Comparison of ENCODE assay signal across 13 cellular contexts in the genomic region with DNA sequence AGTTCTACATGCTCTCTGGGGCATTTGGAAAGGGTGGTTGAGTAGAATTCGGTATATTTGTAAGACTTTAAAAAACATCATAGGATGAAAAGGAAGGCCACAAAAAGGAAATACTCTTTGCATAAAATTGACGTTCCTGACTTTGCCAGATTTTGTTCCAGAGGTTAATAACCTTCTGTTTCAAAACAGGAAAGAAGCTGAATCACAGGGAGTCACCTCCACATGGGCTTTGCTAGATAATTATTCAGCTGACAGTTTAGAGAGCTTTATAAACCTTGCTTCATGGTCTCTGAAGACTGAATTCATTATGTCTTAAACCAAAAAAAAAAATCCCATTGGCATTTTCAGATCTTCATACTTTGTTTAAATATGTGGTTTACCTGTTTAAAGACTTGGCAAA.
DNase-seq lines count a peak whose midpoint lies in the region; ATAC-seq and TF ChIP-seq lines count a peak whose summit lies in the region.
"Had no signal": no experiment of that assay in that cellular context is flagged by ENCODE, and none has a peak within 500 bp of the region (broad histone marks: within the 10 kb centered on the region; RNA-seq: fewer than 3 reads in every experiment).

No MANE protein-coding gene starts in this region.

- no peak overlapping the region for H3K4me2 ChIP-seq in DND-41 (ENCODE audit: insufficient read depth, low read length)

- H3K79me2 ChIP-seq in DND-41 (ENCODE audit: insufficient read depth, low read length), result no peaks in the 10 kb centered on the region

- intact Hi-C loops in esophagus muscularis mucosa (cut with DNase I), result no loop called here

- no peak for DNase-seq in DND-41
- DNase-seq in M059J (ENCODE audit: low read depth), result peak; percentile 25
- DNase-seq in esophagus muscularis mucosa (ENCODE audit: extremely low spot score), result no peak
- no peak for DNase-seq in memory B cell (ENCODE audit: low spot score in 2 of 2)
- DNase-seq in NCI-H748 (lab: John Stamatoyannopoulos, UW; ENCODE audit: unreplicated experiment), result no peak
- no peak for DNase-seq in H7
- DNase-seq in activated effector memory CD4-positive, alpha-beta T cell treated with Interleukin-2 at 50 U/mL for 16 hours, result no peak
- DNase-seq: activated CD4-positive, alpha-beta T cell treated with anti-CD3 and anti-CD28 coated beads, Interleukin-2, amount 50 U/mL, for 4 hours; activated naive CD4-positive, alpha-beta T cell; Karpas-422; stimulated activated naive CD8-positive, alpha-beta T cell treated with anti-CD3 and anti-CD28 coated beads, Interleukin-15, amount 100 ng/mL, for 72 hours had no signal

- ATAC-seq in DND-41 (ENCODE audit: insufficient read depth, low read depth) (peak; percentile 44), memory B cell (ENCODE audit: low read depth) (no peak), HG02973 (IDR thresholded peaks at IDR 0.05; ENCODE audit: unreplicated experiment) (no peak)
- ATAC-seq: stimulated activated naive CD8-positive, alpha-beta T cell treated with anti-CD3 and anti-CD28 coated beads, Interleukin-15, amount 100 ng/mL, for 72 hours had no signal

- no peaks in the 10 kb centered on the region for H3K27me3 Mint-ChIP-seq in memory B cell
- H3K27me3 Mint-ChIP-seq: progenitor cell of endocrine pancreas; stimulated activated naive CD8-positive, alpha-beta T cell treated with anti-CD3 and anti-CD28 coated beads, Interleukin-15, amount 100 ng/mL, for 72 hours had no signal

- no peaks in the 10 kb centered on the region for H3K4me1 Mint-ChIP-seq in memory B cell

- no peak for TF ChIP-seq POLR2A in esophagus muscularis mucosa (IDR thresholded peaks at IDR 0.05; ENCODE audit: low read depth)

- H3K9me3 ChIP-seq in DND-41 (ENCODE audit: insufficient read depth, low read length, severe bottlenecking), result no peaks in the 10 kb centered on the region
- H3K9me3 ChIP-seq in esophagus muscularis mucosa, result no peaks in the 10 kb centered on the region

- no peak overlapping the region for H2AFZ ChIP-seq in DND-41 (ENCODE audit: low read depth, low read length)

- H3K36me3 ChIP-seq in DND-41 (ENCODE audit: insufficient read depth, low read length) (no peaks in the 10 kb centered on the region), esophagus muscularis mucosa (no peaks in the 10 kb centered on the region), H7 (replicated peaks; ENCODE audit: control insufficient read depth, insufficient read depth, low read length) (no peaks in the 10 kb centered on the region)

- H3K4me3 Mint-ChIP-seq in memory B cell, result no peak overlapping the region
- H3K4me3 Mint-ChIP-seq: stimulated activated naive CD8-positive, alpha-beta T cell treated with anti-CD3 and anti-CD28 coated beads, Interleukin-15, amount 100 ng/mL, for 72 hours had no signal

- WGBS in esophagus muscularis mucosa, result 43% methylated on average over 2 of the region's 2 CpGs

- H3K27me3 ChIP-seq in DND-41 (ENCODE audit: insufficient read depth, low read length, poor library complexity) (no peaks in the 10 kb centered on the region), esophagus muscularis mucosa (no peaks in the 10 kb centered on the region), H7 (ENCODE audit: control insufficient read depth, insufficient read depth, low read length) (no peaks in the 10 kb centered on the region)

- no peak overlapping the region for H3K9ac ChIP-seq in DND-41 (ENCODE audit: low read depth, low read length)

- H3K4me3 ChIP-seq in DND-41 (ENCODE audit: low read depth in 1 of 2, low read length in 2 of 2) (no peak overlapping the region), esophagus muscularis mucosa (no peak overlapping the region), H7 (ENCODE audit: insufficient read depth, low read depth, low read length) (no peak overlapping the region)

- H3K9me3 Mint-ChIP-seq in memory B cell, result no peaks in the 10 kb centered on the region

- H4K20me1 ChIP-seq in DND-41 (ENCODE audit: insufficient read depth, low read length), result no peaks in the 10 kb centered on the region

- peak overlapping the region; percentile 38 for H3K27ac Mint-ChIP-seq in memory B cell
- H3K27ac Mint-ChIP-seq: stimulated activated naive CD8-positive, alpha-beta T cell treated with anti-CD3 and anti-CD28 coated beads, Interleukin-15, amount 100 ng/mL, for 72 hours had no signal

- TF ChIP-seq CTCF in DND-41 (IDR thresholded peaks at IDR 0.05; ENCODE audit: borderline replicate concordance, extremely low read depth, low read length, poor library complexity, severe bottlenecking) (no peak), esophagus muscularis mucosa (IDR thresholded peaks at IDR 0.05) (no peak)

- H3K4me1 ChIP-seq in DND-41 (ENCODE audit: insufficient read depth, low read length) (peaks cover 11% of the 10 kb centered on the region), esophagus muscularis mucosa (peaks cover 23 to 35% (median 31%) of the 10 kb centered on the region in 4 donors)

- peaks cover 22% of the 10 kb centered on the region for H3K36me3 Mint-ChIP-seq in memory B cell

- no peak for TF ChIP-seq EP300 in esophagus muscularis mucosa (IDR thresholded peaks at IDR 0.05)

- H3K27ac ChIP-seq in DND-41 (ENCODE audit: low read length) (no peak overlapping the region), esophagus muscularis mucosa (replicated peaks in 1 of 4) (peak overlapping the region; percentile 51 to 58 (median 55))
